ENCODE assay signal across 9 cellular contexts in genomic region chr2:100417745-100418090, GRCh38. TPM values are rescaled to one million over a fixed set of nuclear protein-coding genes. Genes with fewer than 3 reads are reported as not detected.
DNase-seq lines count a peak whose midpoint lies in the region; ATAC-seq and TF ChIP-seq lines count a peak whose summit lies in the region.
"Had no signal": no experiment of that assay in that cellular context is flagged by ENCODE, and none has a peak within 500 bp of the region (broad histone marks: within the 10 kb centered on the region; RNA-seq: fewer than 3 reads in every experiment).

No MANE protein-coding gene starts in this region.

- H3K4me1 ChIP-seq in gastroesophageal sphincter = peaks cover 0 to 40% (median 7%) of the 10 kb centered on the region in 3 donors

- peak overlapping the region; percentile 72 for H3K4me3 ChIP-seq in H7 (ENCODE audit: insufficient read depth, low read depth, low read length)
- peak overlapping the region; percentile 86 for H3K4me3 ChIP-seq in WERI-Rb-1 (ENCODE audit: low read depth, low read length)
- peak overlapping the region; percentile 71 to 81 for H3K4me3 ChIP-seq in gastroesophageal sphincter
- peak overlapping the region; percentile 85 for H3K4me3 ChIP-seq in skeletal muscle cell (ENCODE audit: low read depth, low read length)

- 14 to 42% methylated on average over 2 to 4 of the region's 12 CpGs for WGBS in gastroesophageal sphincter (ENCODE audit: low coverage in 1 of 2), 2 donors

- TF ChIP-seq EP300 in gastroesophageal sphincter (IDR thresholded peaks at IDR 0.05) = no peak

- ATAC-seq in gastroesophageal sphincter = no peak
- no peak for ATAC-seq in HG02981 (IDR thresholded peaks at IDR 0.05; ENCODE audit: unreplicated experiment)

- H3K27me3 ChIP-seq in H7 (ENCODE audit: control insufficient read depth, insufficient read depth, low read length) (no peaks in the 10 kb centered on the region; the same call in 1 of the 2 replicates), WERI-Rb-1 (ENCODE audit: insufficient read depth, low read depth, severe bottlenecking) (no peaks in the 10 kb centered on the region), gastroesophageal sphincter (no peaks in the 10 kb centered on the region)

- DNase-seq in H7 (no peak), WERI-Rb-1 (no peak), skeletal muscle cell (ENCODE audit: low read depth) (no peak), D341Med (ENCODE audit: low spot score) (no peak), H4 (ENCODE audit: low spot score) (no peak)
- no peak for DNase-seq in NK-92 treated with Interleukin-12 subunit alpha and Interleukin-12 subunit beta, amount 100 ng/mL, for 24 hours (lab: John Stamatoyannopoulos, UW)

- no peak for TF ChIP-seq POLR2A in gastroesophageal sphincter (IDR thresholded peaks at IDR 0.05)

- H3K9me3 ChIP-seq in WERI-Rb-1 (ENCODE audit: severe bottlenecking) = no peaks in the 10 kb centered on the region
- H3K9me3 ChIP-seq in gastroesophageal sphincter = no peaks in the 10 kb centered on the region

- H3K36me3 ChIP-seq in H7 (replicated peaks; ENCODE audit: control insufficient read depth, insufficient read depth, low read length) (peaks cover 2% of the 10 kb centered on the region), WERI-Rb-1 (peaks cover 7% of the 10 kb centered on the region), gastroesophageal sphincter (peaks cover 0 to 12% of the 10 kb centered on the region in 2 donors)

- TF ChIP-seq CTCF in WERI-Rb-1 (IDR thresholded peaks at IDR 0.05; ENCODE audit: low read depth, low read length) (no peak), gastroesophageal sphincter (IDR thresholded peaks at IDR 0.05) (peak in 1 of 4 experiments; percentile 2)

- H3K27ac ChIP-seq in WERI-Rb-1 = peak overlapping the region; percentile 82
- peak overlapping the region in 3 of 4 donors; percentile 85 to 90 (median 90) for H3K27ac ChIP-seq in gastroesophageal sphincter

RNA-seq across cellular contexts. Expression of gene CHST10, which starts 0.2 kb away (rescaled TPM):
- total RNA-seq in H7 (2014; rRNA removed; shearing (Covaris generic)) = 24.8 and 28.4 TPM in 2 replicates
- 10 to 100 TPM; 10.6 to 21.9 (median 13.3) TPM for total RNA-seq in gastroesophageal sphincter
- total RNA-seq in H4 (2014; rRNA removed; shearing (Covaris generic)) = 13.4 and 14.9 TPM in 2 replicates

RNA-seq across cellular contexts. Expression of gene NMS, which starts 52.6 kb away (rescaled TPM):
- total RNA-seq in H7 (2014; rRNA removed; shearing (Covaris generic)) = not detected in 2 replicates
- not detected for total RNA-seq in gastroesophageal sphincter
- not detected in 2 replicates for total RNA-seq in H4 (2014; rRNA removed; shearing (Covaris generic))
- total RNA-seq: subcutaneous adipose tissue had no signal
